33 cellular contexts compared by ENCODE assay signal in genomic region chr5:37170856-37171255, GRCh38.
"Had no signal": no experiment of that assay in that cellular context is flagged by ENCODE, and none has a peak within 500 bp of the region (broad histone marks: within the 10 kb centered on the region; RNA-seq: fewer than 3 reads in every experiment).

No MANE protein-coding gene starts in this region.

- H3K4me3 ChIP-seq: adrenal gland, body of pancreas, breast epithelium had no signal

- H3K27ac ChIP-seq: adrenal gland, body of pancreas, brain microvascular endothelial cell, breast epithelium, VCaP had no signal

- ATAC-seq: activated CD8-positive, alpha-beta T cell treated with anti-CD3 and anti-CD28 coated beads for 36 hours; activated naive CD4-positive, alpha-beta T cell treated with anti-CD3 and anti-CD28 coated beads, Interleukin-2, amount 50 U/mL, for 72 hours; activated T-cell treated with anti-CD3 and anti-CD28 coated beads, Interleukin-2, amount 50 U/mL, for 4 hours; activated T-cell treated with anti-CD3 and anti-CD28 coated beads, Interleukin-2, amount 50 U/mL, for 72 hours; activated T-helper 17 cell treated with anti-CD3 and anti-CD28 coated beads, Interleukin-2, amount 50 U/mL, for 72 hours; body of pancreas had no signal

- H3K9me3 ChIP-seq: adrenal gland, body of pancreas, breast epithelium had no signal

- FAIRE-seq: astrocyte, TTC549 had no signal

- H3K4me1 ChIP-seq: adrenal gland, breast epithelium had no signal

- H3K36me3 ChIP-seq: breast epithelium had no signal

- DNase-seq: activated B cell treated with CpG ODN at 0.5 μM for 24 hours; activated CD4-positive, alpha-beta memory T cell treated with anti-CD3 and anti-CD28 coated beads for 36 hours; activated CD4-positive, alpha-beta T cell treated with anti-CD3 and anti-CD28 coated beads for 4 hours; activated CD4-positive, alpha-beta T cell treated with anti-CD3 and anti-CD28 coated beads, Interleukin-2, amount 10 ng/mL, durations not matched to agents 24 days and 14 days; activated CD4-positive, alpha-beta T cell treated with anti-CD3 and anti-CD28 coated beads, Interleukin-2, amount 50 U/mL, for 1 hour; activated CD4-positive, alpha-beta T cell treated with anti-CD3 and anti-CD28 coated beads, Interleukin-2, amount 50 U/mL, for 4 hours; activated CD4-positive, CD25-positive, alpha-beta regulatory T cell treated with anti-CD3 and anti-CD28 coated beads, Interleukin-2, amount 50 U/mL, for 72 hours; activated CD8-positive, alpha-beta memory T cell treated with anti-CD3 and anti-CD28 coated beads, Interleukin-2, amount 50 U/mL, for 4 hours; activated CD8-positive, alpha-beta T cell treated with anti-CD3 and anti-CD28 coated beads for 36 hours; activated effector memory CD4-positive, alpha-beta T cell treated with anti-CD3 and anti-CD28 coated beads, Interleukin-2, amount 50 U/mL, for 16 hours; activated gamma-delta T cell treated with Interleukin-2 at 50 U/mL for 16 hours; activated naive CD4-positive, alpha-beta T cell; activated naive CD4-positive, alpha-beta T cell treated with anti-CD3 and anti-CD28 coated beads for 36 hours; activated naive CD4-positive, alpha-beta T cell treated with anti-CD3 and anti-CD28 coated beads, Interleukin-2, amount 50 U/mL, for 16 hours; activated naive CD8-positive, alpha-beta T cell treated with anti-CD3 and anti-CD28 coated beads for 36 hours; activated T-cell treated with anti-CD3 and anti-CD28 coated beads for 4 hours; activated T-cell treated with anti-CD3 and anti-CD28 coated beads, Interleukin-2, amount 50 U/mL, for 1 hour; activated T-cell treated with anti-CD3 and anti-CD28 coated beads, Interleukin-2, amount 50 U/mL, for 4 hours; activated T-cell treated with anti-CD3 and anti-CD28 coated beads, Interleukin-2, amount 50 U/mL, for 72 hours; adrenal gland; amniotic stem cell; aorta; body of pancreas; brain microvascular endothelial cell; central memory CD4-positive, alpha-beta T cell; T-helper 2 cell; T-helper 9 cell had no signal

- H3K27me3 ChIP-seq: adrenal gland, body of pancreas, brain microvascular endothelial cell, breast epithelium had no signal
